Comparison of ENCODE assay signal across 9 cellular contexts in the genomic region with DNA sequence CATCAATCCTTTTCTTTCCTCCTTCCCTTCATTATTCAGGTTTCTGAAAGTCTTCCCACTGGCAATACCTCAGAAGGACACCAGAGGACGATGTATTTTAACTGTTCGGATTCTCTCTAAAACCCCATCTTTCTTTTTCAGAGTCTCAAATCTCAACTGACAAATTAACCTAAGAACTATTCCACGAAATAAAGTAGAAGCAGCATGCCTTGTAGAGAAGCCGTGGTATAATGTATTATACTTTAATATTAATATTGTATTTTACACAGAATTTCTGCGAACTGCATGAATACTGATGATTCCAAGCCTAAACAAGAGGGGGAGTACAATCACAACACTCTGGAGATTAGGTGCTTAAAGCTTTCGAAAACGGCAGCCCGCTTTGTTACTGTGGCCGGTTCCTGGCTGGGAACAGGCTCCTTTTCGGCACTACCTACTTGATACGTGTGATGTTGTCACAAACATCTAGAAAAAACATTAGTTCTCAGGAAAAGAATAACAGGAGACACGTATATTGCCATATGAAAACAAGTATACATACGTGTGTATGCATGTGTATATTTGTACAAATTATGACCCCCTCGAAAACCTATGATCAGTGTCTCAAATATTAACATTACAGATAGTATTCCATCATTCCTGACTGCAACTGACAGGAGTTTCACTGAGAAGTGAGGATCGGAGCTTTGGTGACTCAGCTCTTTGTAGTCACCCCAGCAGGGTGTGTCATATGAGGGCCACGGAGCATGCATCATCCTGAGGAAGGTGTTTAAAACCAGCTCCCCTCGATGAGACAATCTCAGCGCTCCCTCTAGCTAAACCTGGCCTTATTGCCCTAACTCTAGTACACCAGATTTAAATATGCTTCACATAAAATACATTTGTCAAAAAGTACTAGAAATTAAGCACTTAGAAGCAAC.
DNase-seq lines count a peak whose midpoint lies in the region; ATAC-seq and TF ChIP-seq lines count a peak whose summit lies in the region.
"Had no signal": no experiment of that assay in that cellular context is flagged by ENCODE, and none has a peak within 500 bp of the region (broad histone marks: within the 10 kb centered on the region; RNA-seq: fewer than 3 reads in every experiment).

No MANE protein-coding gene starts in this region.

- peak overlapping the region; percentile 83 for H3K4me2 ChIP-seq in HCT116 (ENCODE audit: low read length)

- no peaks in the 10 kb centered on the region for H3K9me3 Mint-ChIP-seq in activated CD4-positive, alpha-beta T cell treated with anti-CD3 and anti-CD28 coated beads for 36 hours (ENCODE audit: low read depth)

- peak overlapping the region; percentile 76 for H3K27ac ChIP-seq in HCT116 (ENCODE audit: low read depth, low read length)
- peak overlapping the region in 1 of 2 donors; percentile 55 for H3K27ac ChIP-seq in esophagus (ENCODE audit: low read depth in 2 of 2, low read length in 1 of 2)
- peak overlapping the region; percentile 42 for H3K27ac ChIP-seq in muscle layer of duodenum (ENCODE audit: low read length)
- H3K27ac ChIP-seq in vagina, result peak overlapping the region; percentile 47
- H3K27ac ChIP-seq: neutrophil had no signal

- no peaks in the 10 kb centered on the region for H3K9me2 ChIP-seq in HCT116 (ENCODE audit: insufficient read depth)

- peaks cover 28% of the 10 kb centered on the region for H3K27me3 Mint-ChIP-seq in activated CD4-positive, alpha-beta T cell treated with anti-CD3 and anti-CD28 coated beads for 36 hours

- ATAC-seq in activated CD4-positive, alpha-beta T cell treated with anti-CD3 and anti-CD28 coated beads for 36 hours, result peak; percentile 99
- peak; percentile 97 for ATAC-seq in HCT116

- H3K79me2 ChIP-seq in HCT116 (ENCODE audit: insufficient read depth, low read length), result no peaks in the 10 kb centered on the region

- H3K4me3 Mint-ChIP-seq in activated CD4-positive, alpha-beta T cell treated with anti-CD3 and anti-CD28 coated beads for 36 hours, result peak overlapping the region; percentile 40

- no peaks in the 10 kb centered on the region for H3K36me3 Mint-ChIP-seq in activated CD4-positive, alpha-beta T cell treated with anti-CD3 and anti-CD28 coated beads for 36 hours (ENCODE audit: low read depth)

- H3K27me3 ChIP-seq in HCT116 (ENCODE audit: insufficient read depth, low read length) (no peaks in the 10 kb centered on the region), esophagus (ENCODE audit: control insufficient read depth in 1 of 2, insufficient read depth in 2 of 2, low read length in 2 of 2) (no peaks in the 10 kb centered on the region), muscle layer of duodenum (ENCODE audit: low read depth, low read length) (no peaks in the 10 kb centered on the region), vagina (no peaks in the 10 kb centered on the region)

- no peak overlapping the region for H3K27ac Mint-ChIP-seq in activated CD4-positive, alpha-beta T cell treated with anti-CD3 and anti-CD28 coated beads for 36 hours

- BruUV-seq in HCT116 (replicated peaks; lab: Mats Ljungman, UMichigan), result TSS peak; percentile 71

- POLR2A ChIA-PET in activated CD4-positive, alpha-beta T cell treated with anti-CD3 and anti-CD28 coated beads for 36 hours (lab: Charles Lee), result interaction anchor here (1.1 kb wide), 1 partner anchor 755 kb away, joined by 3 read pairs; a partner anchor contains a TSS
- POLR2A ChIA-PET in HCT116 (lab: Charles Lee), result interaction anchor here (0.9 to 2.1 kb wide), 4 partner anchors 176 to 349 kb away, joined by 3 to 16 read pairs (median 4); no protein-coding TSS in a partner anchor

- H3K4me3 ChIP-seq in HCT116 (replicated peaks in 1 of 2; ENCODE audit: low read depth in 1 of 2, low read length in 2 of 2) (peak overlapping the region; percentile 41 to 55), esophagus (ENCODE audit: low read depth in 1 of 2, low read length in 2 of 2) (peak overlapping the region; percentile 1 to 32), muscle layer of duodenum (ENCODE audit: low read depth in 1 of 2, low read length in 2 of 2) (peak overlapping the region; percentile 53 to 55), vagina (peak overlapping the region; percentile 26 to 32)

- no peaks in the 10 kb centered on the region for H4K20me1 ChIP-seq in HCT116 (ENCODE audit: insufficient read depth)

- peak; percentile 87 for TF ChIP-seq RAD21 in HCT116 (IDR thresholded peaks at IDR 0.05; ENCODE audit: low read depth)

- intact Hi-C loops in activated CD4-positive, alpha-beta T cell treated with anti-CD3 and anti-CD28 coated beads for 36 hours (cut with DNase I, micrococcal nuclease), result loop anchor here (1.0 to 5.0 kb wide), 5 partner anchors 268 to 528 kb away; no protein-coding TSS in a partner anchor
- intact Hi-C loops in HCT116 (cut with micrococcal nuclease) (loop anchor here (1.0 to 2.0 kb wide), 4 partner anchors 268 to 528 kb away; no protein-coding TSS in a partner anchor), vagina (cut with DNase I) (loop anchor here (1.0 to 10.0 kb wide), 2 partner anchors 350 to 536 kb away; no protein-coding TSS in a partner anchor)

- no peaks in the 10 kb centered on the region for H3K9me3 ChIP-seq in HCT116 (ENCODE audit: control insufficient read depth in 1 of 2, insufficient read depth in 1 of 2, low read depth in 1 of 2, low read length in 2 of 2)
- no peaks in the 10 kb centered on the region for H3K9me3 ChIP-seq in esophagus (ENCODE audit: control insufficient read depth in 2 of 2, insufficient read depth in 1 of 2, low read depth in 1 of 2, low read length in 1 of 2)
- H3K9me3 ChIP-seq in muscle layer of duodenum (ENCODE audit: control insufficient read depth in 1 of 2, low read length in 2 of 2), result no peaks in the 10 kb centered on the region
- no peaks in the 10 kb centered on the region for H3K9me3 ChIP-seq in vagina
- H3K9me3 ChIP-seq: neutrophil had no signal

- H3K36me3 ChIP-seq in HCT116 (ENCODE audit: control insufficient read depth in 1 of 2, insufficient read depth in 2 of 2, low read length in 2 of 2), result no peaks in the 10 kb centered on the region
- H3K36me3 ChIP-seq in esophagus (ENCODE audit: control insufficient read depth in 2 of 2, insufficient read depth in 2 of 2, low read length in 1 of 2), result no peaks in the 10 kb centered on the region
- no peaks in the 10 kb centered on the region for H3K36me3 ChIP-seq in muscle layer of duodenum (ENCODE audit: control insufficient read depth in 1 of 2, insufficient read depth in 2 of 2, low read length in 2 of 2)
- H3K36me3 ChIP-seq in vagina, result no peaks in the 10 kb centered on the region
- H3K36me3 ChIP-seq: neutrophil had no signal

- TF ChIP-seq POLR2A in HCT116 (IDR thresholded peaks at IDR 0.05; ENCODE audit: borderline replicate concordance, extremely low read depth, insufficient read depth, insufficient read length), result no peak
- TF ChIP-seq POLR2A in vagina (IDR thresholded peaks at IDR 0.05), result no peak

- peaks cover 7% of the 10 kb centered on the region for H3K4me1 Mint-ChIP-seq in activated CD4-positive, alpha-beta T cell treated with anti-CD3 and anti-CD28 coated beads for 36 hours

- RAD21 ChIA-PET in HCT116 (lab: Charles Lee; ENCODE audit: low non-redundant PET in 1 of 2, low total read pairs in 2 of 2, uncharacterized antibody in 2 of 2, unreplicated experiment in 2 of 2), result interaction anchor here (0.8 to 2.5 kb wide), 8 partner anchors 176 to 355 kb away, joined by 4 to 30 read pairs (median 6); no protein-coding TSS in a partner anchor

- CTCF ChIA-PET in activated CD4-positive, alpha-beta T cell treated with anti-CD3 and anti-CD28 coated beads for 36 hours (lab: Charles Lee), result interaction anchor here (0.8 to 4.1 kb wide), 15 partner anchors 12 to 760 kb away, joined by 3 to 51 read pairs (median 5); no protein-coding TSS in a partner anchor
- CTCF ChIA-PET in HCT116 (lab: Charles Lee), result interaction anchor here (0.7 to 6.3 kb wide), 24 partner anchors 9 to 528 kb away, joined by 3 to 193 read pairs (median 4); no protein-coding TSS in a partner anchor

- H3K9ac ChIP-seq in HCT116 (ENCODE audit: low read length), result peak overlapping the region; percentile 48

- H3K4me1 ChIP-seq in HCT116 (ENCODE audit: control insufficient read depth in 1 of 2, insufficient read depth in 2 of 2, low read length in 2 of 2), result peaks cover 4 to 14% of the 10 kb centered on the region in 2 experiments
- H3K4me1 ChIP-seq in esophagus (ENCODE audit: control insufficient read depth in 2 of 2, insufficient read depth in 2 of 2, low read length in 1 of 2), result no peaks in the 10 kb centered on the region
- H3K4me1 ChIP-seq in muscle layer of duodenum (ENCODE audit: control insufficient read depth in 1 of 2, insufficient read depth in 2 of 2, low read length in 2 of 2), result no peaks in the 10 kb centered on the region
- H3K4me1 ChIP-seq in vagina, result peaks cover 15% of the 10 kb centered on the region

- TF ChIP-seq CTCF in HCT116 (IDR thresholded peaks at IDR 0.05 in 2 of 3, conservative IDR thresholded peaks at IDR 0.05 in 1 of 3; ENCODE audit: borderline replicate concordance in 1 of 3, insufficient read depth in 1 of 3, low read depth in 2 of 3, low read length in 2 of 3) (peak; percentile 90 to 98 (median 94)), vagina (IDR thresholded peaks at IDR 0.05) (peak; percentile 87 to 97 (median 90))

- peak; percentile 61 for DNase-seq in activated CD4-positive, alpha-beta T cell treated with anti-CD3 and anti-CD28 coated beads for 36 hours
- no peak for DNase-seq in activated CD4-positive, alpha-beta T cell treated with anti-CD3 and anti-CD28 coated beads, Interleukin-2, amount 50 U/mL, for 1 hour
- DNase-seq in HCT116 (ENCODE audit: low read depth, low spot score), result peak; percentile 87
- DNase-seq in NCI-H1092 (lab: John Stamatoyannopoulos, UW), result peak; percentile 16
- peak; percentile 55 for DNase-seq in T1000 (lab: John Stamatoyannopoulos, UW)
- DNase-seq in vagina (ENCODE audit: extremely low spot score in 2 of 2), result no peak

- 2 to 3% methylated on average over 18 of the region's 18 CpGs for WGBS in esophagus, 2 donors

- H2AFZ ChIP-seq in HCT116 (ENCODE audit: low read depth, low read length, poor library complexity, severe bottlenecking), result peak overlapping the region; percentile 93

TF ChIP-seq in HCT116, 20 proteins besides CTCF, POLR2A, EP300 and RAD21 (continues in another document):
- TF ChIP-seq EGR1 (IDR thresholded peaks at IDR 0.05; ENCODE audit: low read depth) (no peak), CBX3 (IDR thresholded peaks at IDR 0.05; ENCODE audit: low read depth) (peak; percentile 67; the same call in 1 of the 2 replicates)

Comparison
In these comparisons a context has a peak if more than half of its experiments do, and no peak if none do; other contexts are left out.
1. DNase-seq: peak in activated CD4-positive, alpha-beta T cell treated with anti-CD3 and anti-CD28 coated beads for 36 hours (single experiment), HCT116 (single experiment), NCI-H1092 (single experiment) and T1000 (single experiment); none in activated CD4-positive, alpha-beta T cell treated with anti-CD3 and anti-CD28 coated beads, Interleukin-2, amount 50 U/mL, for 1 hour (single experiment) and vagina (0 of 2).
2. Peak in every context shown above with its lines, with median percentiles within 50 percentile points of each other: H3K4me3 ChIP-seq.